Comparison of ENCODE assay signal across 24 cellular contexts in genomic region chr15:101459579-101460300, GRCh38. TPM values are rescaled to one million over a fixed set of nuclear protein-coding genes. Genes with fewer than 3 reads are reported as not detected.
DNase-seq lines count a peak whose midpoint lies in the region; TF ChIP-seq lines count a peak whose summit lies in the region.
"Had no signal": no experiment of that assay in that cellular context is flagged by ENCODE, and none has a peak within 500 bp of the region (broad histone marks: within the 10 kb centered on the region; RNA-seq: fewer than 3 reads in every experiment).

No MANE protein-coding gene starts in this region.

- no peak overlapping the region for H3K9ac ChIP-seq in BLaER1
- H3K9ac ChIP-seq: GM23248 had no signal

- peaks cover 27% of the 10 kb centered on the region for H3K4me1 Mint-ChIP-seq in T-helper 2 cell treated with Interferon-gamma antibody and Interleukin-4, amounts not matched to agents 5 μg/mL and 100 μg/mL, for 36 hours (ENCODE audit: low read depth)
- H3K4me1 Mint-ChIP-seq in activated naive CD8-positive, alpha-beta T cell (ENCODE audit: low read depth), result peaks cover 14% of the 10 kb centered on the region
- H3K4me1 Mint-ChIP-seq in neural crest cell, result peaks cover 23% of the 10 kb centered on the region
- H3K4me1 Mint-ChIP-seq: natural killer cell had no signal

- H3K4me3 Mint-ChIP-seq in T-helper 2 cell treated with Interferon-gamma antibody and Interleukin-4, amounts not matched to agents 5 μg/mL and 100 μg/mL, for 36 hours, result no peak overlapping the region
- H3K4me3 Mint-ChIP-seq in activated naive CD8-positive, alpha-beta T cell, result no peak overlapping the region
- no peak overlapping the region for H3K4me3 Mint-ChIP-seq in neural crest cell
- H3K4me3 Mint-ChIP-seq: CD8-positive, alpha-beta T cell; natural killer cell; type B pancreatic cell had no signal

- H3K27me3 ChIP-seq in BLaER1, result no peaks in the 10 kb centered on the region
- H3K27me3 ChIP-seq: heart left ventricle, ovary, right atrium auricular region, stomach had no signal

- H3K27ac Mint-ChIP-seq in T-helper 2 cell treated with Interferon-gamma antibody and Interleukin-4, amounts not matched to agents 5 μg/mL and 100 μg/mL, for 36 hours, result peak overlapping the region; percentile 78
- H3K27ac Mint-ChIP-seq in activated naive CD8-positive, alpha-beta T cell, result peak overlapping the region; percentile 41
- peak overlapping the region; percentile 83 for H3K27ac Mint-ChIP-seq in neural crest cell (ENCODE audit: unreplicated experiment)
- H3K27ac Mint-ChIP-seq: CD8-positive, alpha-beta T cell; natural killer cell; type B pancreatic cell had no signal

- H4K20me1 ChIP-seq in BLaER1, result no peaks in the 10 kb centered on the region

- peaks cover 68% of the 10 kb centered on the region for H3K4me1 ChIP-seq in BLaER1

- no peaks in the 10 kb centered on the region for H3K36me3 ChIP-seq in BLaER1
- H3K36me3 ChIP-seq: heart left ventricle, ovary, right atrium auricular region, stomach, WERI-Rb-1 had no signal

- peaks cover 2% of the 10 kb centered on the region for H3K36me3 Mint-ChIP-seq in T-helper 2 cell treated with Interferon-gamma antibody and Interleukin-4, amounts not matched to agents 5 μg/mL and 100 μg/mL, for 36 hours (ENCODE audit: low read depth)
- H3K36me3 Mint-ChIP-seq in activated naive CD8-positive, alpha-beta T cell, result no peaks in the 10 kb centered on the region
- no peaks in the 10 kb centered on the region for H3K36me3 Mint-ChIP-seq in neural crest cell (ENCODE audit: low read depth)
- H3K36me3 Mint-ChIP-seq: CD8-positive, alpha-beta T cell; natural killer cell; type B pancreatic cell had no signal

- no peaks in the 10 kb centered on the region for H3K27me3 Mint-ChIP-seq in T-helper 2 cell treated with Interferon-gamma antibody and Interleukin-4, amounts not matched to agents 5 μg/mL and 100 μg/mL, for 36 hours (ENCODE audit: low read depth)
- peaks cover 12% of the 10 kb centered on the region for H3K27me3 Mint-ChIP-seq in activated naive CD8-positive, alpha-beta T cell
- no peaks in the 10 kb centered on the region for H3K27me3 Mint-ChIP-seq in neural crest cell (ENCODE audit: low read depth)

- H3K9me3 Mint-ChIP-seq in T-helper 2 cell treated with Interferon-gamma antibody and Interleukin-4, amounts not matched to agents 5 μg/mL and 100 μg/mL, for 36 hours, result no peaks in the 10 kb centered on the region
- H3K9me3 Mint-ChIP-seq in activated naive CD8-positive, alpha-beta T cell (ENCODE audit: low read depth), result no peaks in the 10 kb centered on the region
- no peaks in the 10 kb centered on the region for H3K9me3 Mint-ChIP-seq in neural crest cell
- H3K9me3 Mint-ChIP-seq: CD8-positive, alpha-beta T cell; natural killer cell had no signal

- DNase-seq in T-helper 2 cell treated with Interferon-gamma antibody and Interleukin-4, amounts not matched to agents 5 μg/mL and 100 μg/mL, for 36 hours (ENCODE audit: low spot score), result no peak
- DNase-seq in T-helper 2 cell (no peak), neural crest cell (ENCODE audit: low read depth, low spot score) (no peak), NCI-H128 (lab: John Stamatoyannopoulos, UW; ENCODE audit: unreplicated experiment) (no peak), NCI-H1694 treated with DMSO at 0.1 percent for 48 hours (lab: John Stamatoyannopoulos, UW) (no peak), NCI-H2196 (lab: John Stamatoyannopoulos, UW; ENCODE audit: unreplicated experiment) (no peak)
- DNase-seq: activated CD4-positive, alpha-beta T cell treated with anti-CD3 and anti-CD28 coated beads, Interleukin-2, amount 50 U/mL, for 48 hours; CD8-positive, alpha-beta T cell; DMS153; GM23248; IMR-90; natural killer cell; NCI-H1092; NCI-H2029; NCI-H2227 treated with DMSO at 0.1 percent for 48 hours; stomach; WERI-Rb-1 had no signal

- no peak overlapping the region for H3K4me3 ChIP-seq in BLaER1
- H3K4me3 ChIP-seq: GM23248, heart left ventricle, ovary, right atrium auricular region, stomach had no signal

- no peak for TF ChIP-seq CTCF in neural crest cell (conservative IDR thresholded peaks at IDR 0.05)

- H3K27ac ChIP-seq in BLaER1, result no peak overlapping the region
- H3K27ac ChIP-seq: 22Rv1, GM23248, ovary, WERI-Rb-1 had no signal

- 0 out of 2 replicates have a peak, but pooled peaks cover 3% of the 10 kb centered on the region for H3K9me3 ChIP-seq in BLaER1
- H3K9me3 ChIP-seq: heart left ventricle, ovary, right atrium auricular region, stomach had no signal

- H3K4me2 ChIP-seq in BLaER1, result peak overlapping the region; percentile 79

RNA-seq across cellular contexts. Expression of gene PCSK6, which starts 29.8 kb away (rescaled TPM):
- 4.5 and 5.4 TPM in 2 replicates for total RNA-seq in neural crest cell
- total RNA-seq: GM23248, IMR-90 had no signal
